11 cellular contexts compared by ENCODE assay signal in the genomic region with DNA sequence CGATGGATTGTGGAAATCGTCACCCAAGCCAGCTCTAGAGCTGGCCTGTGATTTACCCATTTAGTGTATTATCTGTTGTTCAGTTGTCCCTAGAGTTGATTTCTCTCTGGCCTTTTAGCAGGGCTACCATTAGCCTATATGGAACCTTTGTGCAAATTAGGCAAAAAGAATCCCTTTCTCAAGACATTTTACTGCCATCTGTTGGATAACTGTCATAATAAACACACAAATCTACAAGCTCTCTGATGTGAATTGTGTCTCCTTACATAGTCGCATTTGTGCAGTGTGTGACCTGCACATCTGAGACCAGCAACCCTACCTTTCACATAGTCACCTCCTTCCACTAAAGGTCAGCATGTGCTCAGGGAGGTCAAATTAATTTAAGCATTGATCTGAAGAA. TPM values are rescaled to one million over a fixed set of nuclear protein-coding genes. Genes with fewer than 3 reads are reported as not detected.
DNase-seq lines count a peak whose midpoint lies in the region; ATAC-seq, FAIRE-seq and TF ChIP-seq lines count a peak whose summit lies in the region.
"Had no signal": no experiment of that assay in that cellular context is flagged by ENCODE, and none has a peak within 500 bp of the region (broad histone marks: within the 10 kb centered on the region; RNA-seq: fewer than 3 reads in every experiment).

No MANE protein-coding gene starts in this region.

- H3K9me3 Mint-ChIP-seq in activated CD4-positive, alpha-beta T cell treated with anti-CD3 and anti-CD28 coated beads, Interleukin-2, amount 10 ng/mL, durations not matched to agents 7 days and 5 days, result no peaks in the 10 kb centered on the region

- H3K4me3 ChIP-seq in bronchial epithelial cell (ENCODE audit: low read depth, low read length), result no peak overlapping the region
- no peak overlapping the region for H3K4me3 ChIP-seq in lower leg skin (ENCODE audit: low read depth, poor library complexity, severe bottlenecking)
- H3K4me3 ChIP-seq: psoas muscle had no signal

- H3K4me3 Mint-ChIP-seq in activated CD4-positive, alpha-beta T cell treated with anti-CD3 and anti-CD28 coated beads, Interleukin-2, amount 10 ng/mL, durations not matched to agents 7 days and 5 days, result no peak overlapping the region

- H3K27ac Mint-ChIP-seq in activated CD4-positive, alpha-beta T cell treated with anti-CD3 and anti-CD28 coated beads, Interleukin-2, amount 10 ng/mL, durations not matched to agents 7 days and 5 days, result peak overlapping the region; percentile 94

- H3K36me3 Mint-ChIP-seq in activated CD4-positive, alpha-beta T cell treated with anti-CD3 and anti-CD28 coated beads, Interleukin-2, amount 10 ng/mL, durations not matched to agents 7 days and 5 days (ENCODE audit: low read depth), result peaks cover 2% of the 10 kb centered on the region

- H3K4me1 Mint-ChIP-seq in activated CD4-positive, alpha-beta T cell treated with anti-CD3 and anti-CD28 coated beads, Interleukin-2, amount 10 ng/mL, durations not matched to agents 7 days and 5 days, result peaks cover 40% of the 10 kb centered on the region

- TF ChIP-seq CTCF in bronchial epithelial cell (IDR thresholded peaks at IDR 0.05; ENCODE audit: insufficient read depth, low read length, severe bottlenecking) (peak; percentile 5), lower leg skin (IDR thresholded peaks at IDR 0.05) (no peak)

- CTCF ChIA-PET in activated CD4-positive, alpha-beta T cell treated with anti-CD3 and anti-CD28 coated beads, Interleukin-2, amount 10 ng/mL, durations not matched to agents 7 days and 5 days (lab: Charles Lee), result interaction anchor here (1.2 to 1.6 kb wide), 2 partner anchors 9 to 450 kb away, joined by 3 to 5 read pairs; a partner anchor contains a TSS

- WGBS in lower leg skin, 2 donors, result 73 to 83% methylated on average over 3 of the region's 3 CpGs

- H3K36me3 ChIP-seq in bronchial epithelial cell (ENCODE audit: control insufficient read depth, insufficient read depth, low read length), result no peaks in the 10 kb centered on the region
- H3K36me3 ChIP-seq: brain microvascular endothelial cell had no signal

- intact Hi-C loops in lower leg skin (cut with DNase I; ENCODE audit: low total_unique reads), result no loop called here

- no peaks in the 10 kb centered on the region for H3K27me3 ChIP-seq in bronchial epithelial cell (ENCODE audit: control insufficient read depth, insufficient read depth, low read length)
- H3K27me3 ChIP-seq: brain microvascular endothelial cell had no signal

- TF ChIP-seq POLR2A in lower leg skin (IDR thresholded peaks at IDR 0.05), result no peak

- DNase-seq in activated CD4-positive, alpha-beta T cell treated with anti-CD3 and anti-CD28 coated beads, Interleukin-2, amount 10 ng/mL, durations not matched to agents 7 days and 5 days, result no peak
- DNase-seq in activated CD4-positive, alpha-beta T cell treated with anti-CD3 and anti-CD28 coated beads for 1 hour, result no peak
- peak; percentile 52 for DNase-seq in NCI-H2171 treated with DMSO at 0.1 percent for 48 hours (lab: John Stamatoyannopoulos, UW)
- peak; percentile 45 for DNase-seq in bronchial epithelial cell (ENCODE audit: low read depth)
- peak; percentile 6 for DNase-seq in smooth muscle cell of the brain vasculature (ENCODE audit: low read depth, low spot score)
- no peak for DNase-seq in lower leg skin (ENCODE audit: low spot score in 2 of 2)
- DNase-seq: brain microvascular endothelial cell, psoas muscle had no signal

- POLR2A ChIA-PET in activated CD4-positive, alpha-beta T cell treated with anti-CD3 and anti-CD28 coated beads, Interleukin-2, amount 10 ng/mL, durations not matched to agents 7 days and 5 days (lab: Charles Lee), result no interaction called here

- H3K27me3 Mint-ChIP-seq in activated CD4-positive, alpha-beta T cell treated with anti-CD3 and anti-CD28 coated beads, Interleukin-2, amount 10 ng/mL, durations not matched to agents 7 days and 5 days, result peaks cover 7% of the 10 kb centered on the region

- no peak for ATAC-seq in GM19467 (IDR thresholded peaks at IDR 0.05; ENCODE audit: unreplicated experiment)
- no peak for ATAC-seq in HG03571 (IDR thresholded peaks at IDR 0.05; ENCODE audit: unreplicated experiment)
- ATAC-seq: psoas muscle had no signal

- no peak for FAIRE-seq in bronchial epithelial cell (lab: Jason Lieb, UNC)

RNA-seq across cellular contexts. Expression of a gene that starts 34.0 kb away (rescaled TPM):
- under 1 TPM; 0.25 to 0.35 TPM for total RNA-seq in activated CD4-positive, alpha-beta T cell treated with anti-CD3 and anti-CD28 coated beads, Interleukin-2, amount 10 ng/mL, durations not matched to agents 7 days and 5 days
- not detected in 2 replicates for total RNA-seq in bronchial epithelial cell
- under 1 TPM in 3 of 4 donors, not detected in 1; 0.02 to 0.97 (median 0.32) TPM for total RNA-seq in lower leg skin
- total RNA-seq: HT-29 had no signal

Comparison
In these comparisons a context has a peak if more than half of its experiments do, and no peak if none do; other contexts are left out.
1. DNase-seq: peak in NCI-H2171 treated with DMSO at 0.1 percent for 48 hours (single experiment), bronchial epithelial cell (single experiment) and smooth muscle cell of the brain vasculature (single experiment); none in activated CD4-positive, alpha-beta T cell treated with anti-CD3 and anti-CD28 coated beads, Interleukin-2, amount 10 ng/mL, durations not matched to agents 7 days and 5 days (single experiment), activated CD4-positive, alpha-beta T cell treated with anti-CD3 and anti-CD28 coated beads for 1 hour (single experiment) and lower leg skin (0 of 2).